In the genomic region with DNA sequence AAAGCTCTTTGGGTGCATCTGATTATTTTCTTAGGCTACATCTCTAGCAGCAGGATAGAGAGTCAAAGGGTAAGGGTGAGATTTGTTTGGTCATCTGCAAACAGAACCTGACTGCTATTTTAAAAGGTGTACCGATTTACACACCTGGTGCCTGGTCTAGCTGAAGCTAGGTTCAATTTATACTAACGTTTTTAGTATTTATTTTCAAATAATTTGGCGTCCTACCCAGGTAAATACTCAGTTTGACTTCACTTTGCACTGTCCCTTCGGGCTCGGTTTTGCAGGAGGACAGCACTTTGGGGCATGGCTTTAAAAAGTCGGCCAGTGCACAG, we compare ENCODE assay signal across 9 cellular contexts. TPM values are rescaled to one million over a fixed set of nuclear protein-coding genes. Genes with fewer than 3 reads are reported as not detected.
DNase-seq lines count a peak whose midpoint lies in the region; ATAC-seq, FAIRE-seq and TF ChIP-seq lines count a peak whose summit lies in the region.
"Had no signal": no experiment of that assay in that cellular context is flagged by ENCODE, and none has a peak within 500 bp of the region (broad histone marks: within the 10 kb centered on the region; RNA-seq: fewer than 3 reads in every experiment).

No MANE protein-coding gene starts in this region.

- DNase-seq in endothelial cell of umbilical vein (ENCODE audit: low read depth, low spot score) (no peak), pancreas (no peak), T-helper 9 cell (no peak), GDM1 (lab: John Stamatoyannopoulos, UW) (no peak)

- H2AFZ ChIP-seq in OCI-LY3 (ENCODE audit: low read depth, low read length), result peak overlapping the region; percentile 92
- H2AFZ ChIP-seq in endothelial cell of umbilical vein (ENCODE audit: low read depth, low read length), result peak overlapping the region; percentile 35

- H3K4me1 ChIP-seq in ES-I3 (ENCODE audit: insufficient read depth, low read length) (peaks cover 17% of the 10 kb centered on the region), OCI-LY3 (ENCODE audit: low read length) (peaks cover 27% of the 10 kb centered on the region), endothelial cell of umbilical vein (ENCODE audit: control insufficient read depth, extremely low read depth, insufficient read depth, low read length) (peaks cover 20% of the 10 kb centered on the region), pancreas (peaks cover 0 to 6% (median 0%) of the 10 kb centered on the region in 3 donors)

- H3K4me3 ChIP-seq in OCI-LY3 (ENCODE audit: low read length), result peak overlapping the region; percentile 91
- H3K4me3 ChIP-seq in endothelial cell of umbilical vein (replicated peaks in 1 of 3; ENCODE audit: insufficient read depth in 1 of 3, low read depth in 1 of 3, low read length in 3 of 3), result peak overlapping the region; percentile 26 to 82 (median 61)
- peak overlapping the region; percentile 63 to 78 (median 71) for H3K4me3 ChIP-seq in pancreas

- H3K4me2 ChIP-seq in OCI-LY3 (ENCODE audit: low read length), result peak overlapping the region; percentile 84
- peak overlapping the region; percentile 70 for H3K4me2 ChIP-seq in endothelial cell of umbilical vein (ENCODE audit: insufficient read depth, low read length)

- no peak for TF ChIP-seq CTCF in OCI-LY3 (IDR thresholded peaks at IDR 0.05; ENCODE audit: low read depth, low read length)
- TF ChIP-seq CTCF in endothelial cell of umbilical vein (IDR thresholded peaks at IDR 0.05; ENCODE audit: extremely low read depth in 1 of 2, insufficient read depth in 1 of 2, low read depth in 1 of 2, low read length in 2 of 2), result no peak
- no peak for TF ChIP-seq CTCF in pancreas (IDR thresholded peaks at IDR 0.05)

- TF ChIP-seq POLR2A in endothelial cell of umbilical vein (IDR thresholded peaks at IDR 0.05; ENCODE audit: low read depth, low read length), result no peak

- WGBS in pancreas, 2 donors, result 0 to 1% methylated on average over 6 of the region's 6 CpGs

- H3K79me2 ChIP-seq in OCI-LY3 (ENCODE audit: low read length), result peaks cover 50% of the 10 kb centered on the region
- H3K79me2 ChIP-seq in endothelial cell of umbilical vein (ENCODE audit: control insufficient read depth, insufficient read depth, low read length), result peaks cover 40% of the 10 kb centered on the region

- dilution Hi-C loops in endothelial cell of umbilical vein (cut with MboI; ENCODE audit: extremely low pct_ligation_motif_present, low sequenced_read_pairs), result no loop called here

- H3K9me3 ChIP-seq in ES-I3 (ENCODE audit: control insufficient read depth, insufficient read depth, low read length) (no peaks in the 10 kb centered on the region), OCI-LY3 (ENCODE audit: insufficient read depth, low read length) (no peaks in the 10 kb centered on the region), endothelial cell of umbilical vein (replicated peaks; ENCODE audit: control insufficient read depth, insufficient read depth, low read length) (no peaks in the 10 kb centered on the region), pancreas (no peaks in the 10 kb centered on the region)

- H4K20me1 ChIP-seq in OCI-LY3 (ENCODE audit: insufficient read depth, low read length), result 0 out of 2 replicates have a peak, but pooled peaks cover 3% of the 10 kb centered on the region
- H4K20me1 ChIP-seq in endothelial cell of umbilical vein (replicated peaks; ENCODE audit: control insufficient read depth, extremely low read depth, insufficient read depth, low read length), result no peaks in the 10 kb centered on the region

- intact Hi-C loops in endothelial cell of umbilical vein (cut with micrococcal nuclease), result loop anchor here (2.0 to 5.0 kb wide), 3 partner anchors 90 to 302 kb away; a partner anchor contains a TSS
- intact Hi-C loops in pancreas (cut with DNase I), result no loop called here

- FAIRE-seq in endothelial cell of umbilical vein (lab: Jason Lieb, UNC) (no peak), pancreas (lab: Jason Lieb, UNC) (no peak)
- FAIRE-seq: islet of Langerhans had no signal

- CTCF ChIA-PET in endothelial cell of umbilical vein (lab: Charles Lee), result interaction anchor here (0.6 to 3.2 kb wide), 14 partner anchors 13 to 577 kb away, joined by 3 to 43 read pairs (median 6); no protein-coding TSS in a partner anchor

- peak overlapping the region; percentile 83 for H3K27ac ChIP-seq in OCI-LY3 (ENCODE audit: low read length)
- peak overlapping the region; percentile 81 for H3K27ac ChIP-seq in endothelial cell of umbilical vein (ENCODE audit: insufficient read depth, low read depth, low read length)
- H3K27ac ChIP-seq in pancreas, result peak overlapping the region; percentile 98 to 99 (median 99)

- H3K36me3 ChIP-seq in ES-I3 (ENCODE audit: insufficient read depth, low read length) (peaks cover 12% of the 10 kb centered on the region), OCI-LY3 (replicated peaks; ENCODE audit: low read depth, low read length) (peaks cover 23% of the 10 kb centered on the region), endothelial cell of umbilical vein (ENCODE audit: control insufficient read depth in 2 of 2, extremely low read depth in 1 of 2, insufficient read depth in 2 of 2, low read length in 2 of 2) (no peaks in the 10 kb centered on the region), pancreas (no peaks in the 10 kb centered on the region)

- POLR2A ChIA-PET in endothelial cell of umbilical vein (lab: Charles Lee), result interaction anchor here (1.1 to 1.2 kb wide), 2 partner anchors 15 to 35 kb away, joined by 3 to 4 read pairs; no protein-coding TSS in a partner anchor

- BruUV-seq in endothelial cell of umbilical vein (replicated peaks; lab: Mats Ljungman, UMichigan), result TSS peak; percentile 56

- ATAC-seq in pancreas (peak in 2 of 4 donors; percentile 0 to 2), HG03108 (IDR thresholded peaks at IDR 0.05; ENCODE audit: unreplicated experiment) (no peak)
- ATAC-seq in activated CD4-positive, CD25-positive, alpha-beta regulatory T cell treated with anti-CD3 and anti-CD28 coated beads, Interleukin-2, amount 50 U/mL, for 24 hours, result no peak

- H3K9ac ChIP-seq in ES-I3 (ENCODE audit: low read depth, low read length) (peak overlapping the region; percentile 82), OCI-LY3 (ENCODE audit: low read length) (peak overlapping the region; percentile 93), endothelial cell of umbilical vein (replicated peaks; ENCODE audit: extremely low read depth, insufficient read depth, low read length) (peak overlapping the region; percentile 92)

- no peaks in the 10 kb centered on the region for H3K27me3 ChIP-seq in OCI-LY3 (ENCODE audit: low read depth, low read length)
- no peaks in the 10 kb centered on the region for H3K27me3 ChIP-seq in endothelial cell of umbilical vein (ENCODE audit: control insufficient read depth in 2 of 2, insufficient read depth in 2 of 2, low read length in 2 of 2)
- H3K27me3 ChIP-seq in pancreas, result no peaks in the 10 kb centered on the region

- no peaks in the 10 kb centered on the region for H3K9me1 ChIP-seq in endothelial cell of umbilical vein (replicated peaks; ENCODE audit: control insufficient read depth, extremely low read depth, insufficient read depth, low read length)

TF ChIP-seq in endothelial cell of umbilical vein, 7 proteins besides CTCF, POLR2A, EP300 and RAD21:
- TF ChIP-seq, protein P1, sequence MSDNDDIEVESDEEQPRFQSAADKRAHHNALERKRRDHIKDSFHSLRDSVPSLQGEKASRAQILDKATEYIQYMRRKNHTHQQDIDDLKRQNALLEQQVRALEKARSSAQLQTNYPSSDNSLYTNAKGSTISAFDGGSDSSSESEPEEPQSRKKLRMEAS (IDR thresholded peaks at IDR 0.05; ENCODE audit: insufficient read depth, insufficient read length), result no peak
- no peak for TF ChIP-seq JUN (IDR thresholded peaks at IDR 0.05; ENCODE audit: borderline replicate concordance, insufficient read depth, insufficient read length, low read depth)
- TF ChIP-seq FOS (IDR thresholded peaks at IDR 0.05; ENCODE audit: borderline replicate concordance, insufficient read depth, low read length), result no peak
- no peak for TF ChIP-seq POLR2AphosphoS5 (IDR thresholded peaks at IDR 0.05; ENCODE audit: insufficient read depth, low read depth, low read length)
- no peak for TF ChIP-seq MYC (IDR thresholded peaks at IDR 0.05; ENCODE audit: low read depth, low read length)
- no peak for TF ChIP-seq EZH2 (IDR thresholded peaks at IDR 0.05; ENCODE audit: borderline replicate concordance, low read depth, low read length, severe bottlenecking)
- no peak for TF ChIP-seq GATA2 (IDR thresholded peaks at IDR 0.05; ENCODE audit: insufficient read depth, insufficient read length, low read depth, low read length)

RNA-seq across cellular contexts. Expression of a gene that starts 0.7 kb away (rescaled TPM):
- total RNA-seq in endothelial cell of umbilical vein (35.6 and 41.1 TPM in 2 replicates), pancreas (10 to 100 TPM in 5 of 6 donors, 1 to 10 TPM in 1; 8.2 to 15.5 (median 11.9) TPM)
- polyA plus RNA-seq in endothelial cell of umbilical vein (68.8 and 86.6 TPM in 2 replicates), pancreas (10 to 100 TPM in 1 of 2 donors, 1 to 10 TPM in 1; 9.8 to 16.0 TPM)
- 64.3 and 64.5 TPM in 2 replicates for polyA plus RNA-seq in endothelial cell of umbilical vein (2011; cell fraction: cytosol; rRNA removed)
- 15.5 and 18.8 TPM in 2 replicates for polyA plus RNA-seq in endothelial cell of umbilical vein (2011; cell fraction: nucleus; rRNA removed)
- 55.3 and 56.8 TPM in 2 replicates for polyA plus RNA-seq in endothelial cell of umbilical vein (2012)
- polyA minus RNA-seq in endothelial cell of umbilical vein, result 28.8 and 30.4 TPM in 2 replicates
- polyA minus RNA-seq in endothelial cell of umbilical vein (2011; cell fraction: cytosol; rRNA and poly(A)+ RNA removed), result 23.8 TPM
- 9.1 and 10.0 TPM in 2 replicates for polyA minus RNA-seq in endothelial cell of umbilical vein (2011; cell fraction: nucleus; rRNA and poly(A)+ RNA removed)

RNA-seq across cellular contexts. Expression of a gene that starts 0.7 kb away (rescaled TPM):
- 42.2 and 45.3 TPM in 2 replicates for total RNA-seq in endothelial cell of umbilical vein
- 25.4 and 26.8 TPM in 2 replicates for polyA plus RNA-seq in endothelial cell of umbilical vein
- 27.1 and 29.8 TPM in 2 replicates for polyA plus RNA-seq in endothelial cell of umbilical vein (2011; cell fraction: cytosol; rRNA removed)
- polyA plus RNA-seq in endothelial cell of umbilical vein (2011; cell fraction: nucleus; rRNA removed), result 58.5 and 73.9 TPM in 2 replicates
- polyA plus RNA-seq in endothelial cell of umbilical vein (2012), result 18.1 and 31.8 TPM in 2 replicates
- polyA minus RNA-seq in endothelial cell of umbilical vein, result 37.4 and 43.3 TPM in 2 replicates
- polyA minus RNA-seq in endothelial cell of umbilical vein (2011; cell fraction: cytosol; rRNA and poly(A)+ RNA removed), result 20.9 TPM
- 42.1 and 58.1 TPM in 2 replicates for polyA minus RNA-seq in endothelial cell of umbilical vein (2011; cell fraction: nucleus; rRNA and poly(A)+ RNA removed)
- 1 to 10 TPM in 5 of 6 donors, under 1 TPM in 1; 0.69 to 2.8 (median 2.2) TPM for total RNA-seq in pancreas
- polyA plus RNA-seq in pancreas, result 1 to 10 TPM; 1.4 to 1.7 TPM

Comparison
In these comparisons a context has a peak if more than half of its experiments do, and no peak if none do; other contexts are left out.
1. RNA of a gene that starts 0.7 kb away (total RNA-seq): 42.2 to 45.3 TPM in endothelial cell of umbilical vein; 0.69 to 2.8 TPM in pancreas; every median in the first group is over 10 times any median in the second.
2. Peak in every context shown above with its lines, with median percentiles within 50 percentile points of each other: H3K9ac ChIP-seq, H3K27ac ChIP-seq and H3K4me3 ChIP-seq.